Comparison of ENCODE assay signal across 8 cellular contexts in the genomic region with DNA sequence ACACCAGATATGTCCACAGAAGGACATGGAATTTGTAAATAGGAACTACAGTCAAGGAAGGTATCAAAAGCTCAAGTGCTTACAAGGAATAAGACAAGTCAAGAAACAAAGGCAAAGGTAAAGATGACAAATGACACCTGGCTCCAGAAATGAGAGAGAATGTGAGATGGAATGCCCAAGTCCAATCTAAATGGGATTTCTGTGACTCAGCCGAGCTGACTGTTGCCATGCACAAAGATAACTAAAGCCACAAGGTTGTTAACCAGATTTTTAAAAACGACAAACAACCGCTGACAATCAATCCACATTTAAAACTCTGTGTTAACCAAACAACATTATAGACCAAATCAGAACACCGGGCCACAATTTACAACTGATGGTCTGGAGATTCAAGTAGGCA. TPM values are rescaled to one million over a fixed set of nuclear protein-coding genes. Genes with fewer than 3 reads are reported as not detected.
DNase-seq lines count a peak whose midpoint lies in the region; ATAC-seq and TF ChIP-seq lines count a peak whose summit lies in the region.

No MANE protein-coding gene starts in this region.

- peaks cover 27% of the 10 kb centered on the region for H3K36me3 Mint-ChIP-seq in Calu3 (ENCODE audit: insufficient read depth, unreplicated experiment)
- peaks cover 7% of the 10 kb centered on the region for H3K36me3 Mint-ChIP-seq in chondrocyte (ENCODE audit: low read depth)

- H3K36me3 ChIP-seq in MG63 (peaks cover 12% of the 10 kb centered on the region), muscle layer of duodenum (ENCODE audit: control insufficient read depth in 1 of 2, insufficient read depth in 2 of 2, low read length in 2 of 2) (peaks cover 0 to 2% of the 10 kb centered on the region in 2 donors)

- TSS peak; percentile 56 for BruUV-seq in Calu3 (replicated peaks; lab: Mats Ljungman, UMichigan)

- no peaks in the 10 kb centered on the region for H3K9me3 Mint-ChIP-seq in Calu3 (ENCODE audit: low read depth, unreplicated experiment)
- peaks cover 2% of the 10 kb centered on the region for H3K9me3 Mint-ChIP-seq in chondrocyte (ENCODE audit: low read depth)

- intact Hi-C loops in Calu3 (cut with micrococcal nuclease; ENCODE audit: unreplicated experiment): no loop called here

- POLR2A ChIA-PET in HEK293T (lab: Yijun Ruan, JAX): interaction anchor here (1.4 kb wide), 1 partner anchor 76 kb away, joined by 5 read pairs; a partner anchor contains a TSS

- H3K27ac Mint-ChIP-seq in Calu3 (ENCODE audit: unreplicated experiment) (peak overlapping the region; percentile 96), chondrocyte (ENCODE audit: unreplicated experiment) (peak overlapping the region; percentile 95)

- H3K27me3 Mint-ChIP-seq in Calu3 (ENCODE audit: unreplicated experiment): no peaks in the 10 kb centered on the region
- no peaks in the 10 kb centered on the region for H3K27me3 Mint-ChIP-seq in chondrocyte (ENCODE audit: low read depth)

- H3K9me3 ChIP-seq in MG63 (no peaks in the 10 kb centered on the region), muscle layer of duodenum (ENCODE audit: control insufficient read depth in 1 of 2, low read length in 2 of 2) (no peaks in the 10 kb centered on the region)

- peak overlapping the region; percentile 96 for H3K4me3 Mint-ChIP-seq in Calu3 (ENCODE audit: low read depth, unreplicated experiment)
- peak overlapping the region; percentile 96 for H3K4me3 Mint-ChIP-seq in chondrocyte (ENCODE audit: unreplicated experiment)

- H3K27me3 ChIP-seq in MG63 (no peaks in the 10 kb centered on the region), muscle layer of duodenum (ENCODE audit: low read depth, low read length) (no peaks in the 10 kb centered on the region)

- peaks cover 5 to 15% of the 10 kb centered on the region in 2 donors for H3K4me1 ChIP-seq in muscle layer of duodenum (ENCODE audit: control insufficient read depth in 1 of 2, insufficient read depth in 2 of 2, low read length in 2 of 2)

- TF ChIP-seq CTCF in Calu3 (IDR thresholded peaks at IDR 0.05; ENCODE audit: unreplicated experiment): no peak
- no peak for TF ChIP-seq CTCF in chondrocyte (IDR thresholded peaks at IDR 0.05)

- peak overlapping the region; percentile 63 for H3K27ac ChIP-seq in muscle layer of duodenum (ENCODE audit: low read length)

- CTCF ChIA-PET in Calu3 (lab: Charles Lee) (interaction anchor here (1.0 kb wide), 1 partner anchor 26 kb away, joined by 3 read pairs; no protein-coding TSS in a partner anchor), HEK293T (lab: Yijun Ruan, JAX) (no interaction called here)

- no peak for ATAC-seq in GM19324 (IDR thresholded peaks at IDR 0.05; ENCODE audit: low FRiP score, unreplicated experiment)

- H3K4me3 ChIP-seq in MG63: peak overlapping the region; percentile 74
- H3K4me3 ChIP-seq in muscle layer of duodenum (ENCODE audit: low read depth in 1 of 2, low read length in 2 of 2): peak overlapping the region; percentile 93 to 99

- DNase-seq in Calu3 (no peak), MG63 (no peak), chondrocyte (ENCODE audit: low spot score) (no peak), HEK293T (ENCODE audit: extremely low spot score) (no peak), islet precursor cell (no peak), NCI-H446 (lab: John Stamatoyannopoulos, UW) (no peak)

- H3K4me1 Mint-ChIP-seq in Calu3 (ENCODE audit: low read depth, unreplicated experiment) (peaks cover 19% of the 10 kb centered on the region), chondrocyte (ENCODE audit: low read depth) (peaks cover 24% of the 10 kb centered on the region)

TF ChIP-seq in HEK293T, 16 proteins besides CTCF, POLR2A, EP300 and RAD21:
- TF ChIP-seq TARDBP (IDR thresholded peaks at IDR 0.05) (no peak), ARNT (IDR thresholded peaks at IDR 0.05) (no peak), CTBP1 (IDR thresholded peaks at IDR 0.05; ENCODE audit: borderline replicate concordance) (no peak), HDGF (IDR thresholded peaks at IDR 0.05; ENCODE audit: borderline replicate concordance) (no peak), FOXA1 (IDR thresholded peaks at IDR 0.05) (no peak), NFRKB (IDR thresholded peaks at IDR 0.05) (no peak), BHLHE40 (IDR thresholded peaks at IDR 0.05; ENCODE audit: borderline replicate concordance) (no peak), SUZ12 (IDR thresholded peaks at IDR 0.05) (no peak), FOXM1 (IDR thresholded peaks at IDR 0.05; ENCODE audit: borderline replicate concordance) (no peak), L3MBTL2 (conservative IDR thresholded peaks at IDR 0.05) (no peak), FOXK2 (IDR thresholded peaks at IDR 0.05) (no peak), LEF1 (IDR thresholded peaks at IDR 0.05; ENCODE audit: borderline replicate concordance) (no peak), ELF4 (IDR thresholded peaks at IDR 0.05) (no peak), ZNF384 (IDR thresholded peaks at IDR 0.05) (no peak), SP1 (IDR thresholded peaks at IDR 0.05) (no peak)
- TF ChIP-seq, protein P1, sequence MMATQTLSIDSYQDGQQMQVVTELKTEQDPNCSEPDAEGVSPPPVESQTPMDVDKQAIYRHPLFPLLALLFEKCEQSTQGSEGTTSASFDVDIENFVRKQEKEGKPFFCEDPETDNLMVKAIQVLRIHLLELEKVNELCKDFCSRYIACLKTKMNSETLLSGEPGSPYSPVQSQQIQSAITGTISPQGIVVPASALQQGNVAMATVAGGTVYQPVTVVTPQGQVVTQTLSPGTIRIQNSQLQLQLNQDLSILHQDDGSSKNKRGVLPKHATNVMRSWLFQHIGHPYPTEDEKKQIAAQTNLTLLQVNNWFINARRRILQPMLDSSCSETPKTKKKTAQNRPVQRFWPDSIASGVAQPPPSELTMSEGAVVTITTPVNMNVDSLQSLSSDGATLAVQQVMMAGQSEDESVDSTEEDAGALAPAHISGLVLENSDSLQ (IDR thresholded peaks at IDR 0.05): no peak

RNA-seq across cellular contexts. Expression of a gene that starts 1.1 kb away (rescaled TPM):
- total RNA-seq in Calu3 (2022): 15.8 and 16.1 TPM in 2 replicates
- total RNA-seq in MG63 (2014; rRNA removed; shearing (Covaris generic); ENCODE audit: low replicate concordance): 4.0 and 4.1 TPM in 2 replicates
- total RNA-seq in chondrocyte: 10.7 to 22.5 TPM (median 11.9 TPM) in 3 replicates
